ENCODE assay signal across 1 cellular context in genomic region chr15:99496302-99496629, GRCh38.
TF ChIP-seq lines count a peak whose summit lies in the region.

No MANE protein-coding gene starts in this region.

TF ChIP-seq in GM23338, 12 proteins besides CTCF, POLR2A, EP300 and RAD21 (continued from another document):
- no peak for TF ChIP-seq ZNF462 (CRISPR knock-in tag; IDR thresholded peaks at IDR 0.05)
- TF ChIP-seq REST (IDR thresholded peaks at IDR 0.05; ENCODE audit: unreplicated experiment) = no peak
- no peak for TF ChIP-seq ZNF114 (CRISPR knock-in tag; IDR thresholded peaks at IDR 0.05)
- no peak for TF ChIP-seq JUNB (IDR thresholded peaks at IDR 0.05; ENCODE audit: unreplicated experiment)
- TF ChIP-seq EZH2phosphoT487 (IDR thresholded peaks at IDR 0.05; ENCODE audit: unreplicated experiment) = no peak
- no peak for TF ChIP-seq NANOG (IDR thresholded peaks at IDR 0.05; ENCODE audit: borderline replicate concordance)
TF ChIP-seq in GM23338: peak in this region for 0.
